Comparison of ENCODE assay signal across 10 cellular contexts in the genomic region with DNA sequence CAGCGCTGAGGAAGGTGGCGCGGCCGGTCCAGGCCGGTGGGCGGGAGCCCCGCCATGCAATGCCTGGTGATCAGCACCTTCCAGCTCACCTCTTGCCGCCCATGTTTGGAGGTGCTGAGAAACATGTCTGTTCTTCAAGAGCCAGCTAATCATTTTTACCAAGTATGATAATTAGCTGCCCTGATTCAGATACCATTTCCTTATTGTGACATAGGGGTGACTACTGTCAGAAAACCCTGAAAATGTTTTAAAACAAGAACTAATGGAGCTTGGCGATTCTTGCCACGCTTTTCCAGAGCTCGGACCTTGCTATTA. TPM values are rescaled to one million over a fixed set of nuclear protein-coding genes. Genes with fewer than 3 reads are reported as not detected.
DNase-seq lines count a peak whose midpoint lies in the region; ATAC-seq and TF ChIP-seq lines count a peak whose summit lies in the region.
"Had no signal": no experiment of that assay in that cellular context is flagged by ENCODE, and none has a peak within 500 bp of the region (broad histone marks: within the 10 kb centered on the region; RNA-seq: fewer than 3 reads in every experiment).

No MANE protein-coding gene starts in this region.

- H3K27ac Mint-ChIP-seq in Calu3 (ENCODE audit: unreplicated experiment) (no peak overlapping the region), progenitor cell of endocrine pancreas (no peak overlapping the region)

- ATAC-seq in PC-3, result no peak

- H3F3A ChIP-seq in PC-3 (ENCODE audit: low read length, unreplicated experiment), result no peaks in the 10 kb centered on the region

- H3K4me3 Mint-ChIP-seq in Calu3 (ENCODE audit: low read depth, unreplicated experiment) (peak overlapping the region; percentile 88), progenitor cell of endocrine pancreas (ENCODE audit: low read depth) (peak overlapping the region; percentile 58)

- no peak overlapping the region for H3K9ac ChIP-seq in PC-3 (ENCODE audit: low read length)

- intact Hi-C loops in Calu3 (cut with micrococcal nuclease; ENCODE audit: unreplicated experiment) (no loop called here), PC-3 (cut with micrococcal nuclease) (loop anchor here (5.0 kb wide), 1 partner anchor 155 kb away; no protein-coding TSS in a partner anchor)

- H3K9me3 Mint-ChIP-seq in Calu3 (ENCODE audit: low read depth, unreplicated experiment), result no peaks in the 10 kb centered on the region
- no peaks in the 10 kb centered on the region for H3K9me3 Mint-ChIP-seq in progenitor cell of endocrine pancreas (ENCODE audit: low read depth)

- peaks cover 32% of the 10 kb centered on the region for H3K4me1 ChIP-seq in PC-3 (ENCODE audit: insufficient read depth, low read length)

- POLR2A ChIA-PET in PC-3 (lab: Charles Lee; ENCODE audit: unreplicated experiment), result interaction anchor here (0.7 kb wide), 1 partner anchor 97 kb away, joined by 4 read pairs; no protein-coding TSS in a partner anchor

- no peak for DNase-seq in Calu3
- no peak for DNase-seq in PC-3
- DNase-seq in fibroblast of the aortic adventitia (ENCODE audit: low read depth), result no peak
- DNase-seq in progenitor cell of endocrine pancreas (ENCODE audit: low spot score, unreplicated experiment), result no peak
- no peak for DNase-seq in A172 (ENCODE audit: low spot score)
- no peak for DNase-seq in 8988T
- DNase-seq in NCI-H510A (lab: John Stamatoyannopoulos, UW), result no peak
- no peak for DNase-seq in NCI-H128 (lab: John Stamatoyannopoulos, UW; ENCODE audit: unreplicated experiment)
- DNase-seq: central memory CD4-positive, alpha-beta T cell had no signal

- no peaks in the 10 kb centered on the region for H3K9me2 ChIP-seq in PC-3 (replicated peaks; ENCODE audit: low read length)

- H3K27me3 Mint-ChIP-seq in Calu3 (ENCODE audit: unreplicated experiment) (peaks cover 87% of the 10 kb centered on the region), progenitor cell of endocrine pancreas (peaks cover 73% of the 10 kb centered on the region)

- BruUV-seq in Calu3 (replicated peaks; lab: Mats Ljungman, UMichigan) (no TSS peak), PC-3 (replicated peaks; lab: Mats Ljungman, UMichigan) (no TSS peak)

- H3K27ac ChIP-seq in PC-3 (ENCODE audit: low read length), result no peak overlapping the region

- H3K4me3 ChIP-seq in PC-3 (ENCODE audit: low read length) (peak overlapping the region; percentile 74), fibroblast of the aortic adventitia (ENCODE audit: low read depth, low read length) (peak overlapping the region; percentile 60)

- H3K36me3 Mint-ChIP-seq in Calu3 (ENCODE audit: insufficient read depth, unreplicated experiment) (peaks cover 14% of the 10 kb centered on the region), progenitor cell of endocrine pancreas (ENCODE audit: insufficient read depth) (no peaks in the 10 kb centered on the region)

- H3K4me1 Mint-ChIP-seq in Calu3 (ENCODE audit: low read depth, unreplicated experiment) (peaks cover 16% of the 10 kb centered on the region), progenitor cell of endocrine pancreas (ENCODE audit: low read depth) (no peaks in the 10 kb centered on the region)

- H3K36me3 ChIP-seq in PC-3 (ENCODE audit: low read depth, low read length), result no peaks in the 10 kb centered on the region

- CTCF ChIA-PET in Calu3 (lab: Charles Lee) (no interaction called here), PC-3 (lab: Charles Lee) (interaction anchor here (0.6 to 1.2 kb wide), 2 partner anchors 47 to 481 kb away, joined by 3 to 4 read pairs; no protein-coding TSS in a partner anchor)

- peak overlapping the region; percentile 96 for H2AFZ ChIP-seq in PC-3 (ENCODE audit: low read length)

- TF ChIP-seq CTCF in Calu3 (IDR thresholded peaks at IDR 0.05; ENCODE audit: unreplicated experiment) (no peak), PC-3 (conservative IDR thresholded peaks at IDR 0.05; ENCODE audit: low read depth, low read length) (no peak), fibroblast of the aortic adventitia (IDR thresholded peaks at IDR 0.05; ENCODE audit: insufficient read depth, low read length) (no peak), progenitor cell of endocrine pancreas (IDR thresholded peaks at IDR 0.05; ENCODE audit: unreplicated experiment) (no peak)

- no peaks in the 10 kb centered on the region for H3K27me3 ChIP-seq in PC-3 (ENCODE audit: low read length)

- no peaks in the 10 kb centered on the region for H4K20me1 ChIP-seq in PC-3 (ENCODE audit: low read length)

- H3K79me2 ChIP-seq in PC-3 (ENCODE audit: low read length), result no peaks in the 10 kb centered on the region

- H3K9me3 ChIP-seq in PC-3 (ENCODE audit: low read length), result no peaks in the 10 kb centered on the region

- peak overlapping the region; percentile 91 for H3K4me2 ChIP-seq in PC-3 (ENCODE audit: low read length)

RNA-seq across cellular contexts. Expression of a gene that starts 33.5 kb away (rescaled TPM):
- total RNA-seq in Calu3 (2022), result not detected in 2 replicates
- not detected in 2 replicates for total RNA-seq in PC-3 (2014; rRNA removed)
- not detected in 2 replicates for total RNA-seq in fibroblast of the aortic adventitia (ENCODE audit: low replicate concordance)
- 0.29 and 0.40 TPM in 2 replicates for total RNA-seq in progenitor cell of endocrine pancreas
- 0.12 TPM in 1 of 2 replicates, not detected in the other for total RNA-seq in A172 (2014; rRNA removed; shearing (Covaris generic))
- total RNA-seq: SK-MEL-5 had no signal
